ENCODE assay signal across 8 cellular contexts in the genomic region with DNA sequence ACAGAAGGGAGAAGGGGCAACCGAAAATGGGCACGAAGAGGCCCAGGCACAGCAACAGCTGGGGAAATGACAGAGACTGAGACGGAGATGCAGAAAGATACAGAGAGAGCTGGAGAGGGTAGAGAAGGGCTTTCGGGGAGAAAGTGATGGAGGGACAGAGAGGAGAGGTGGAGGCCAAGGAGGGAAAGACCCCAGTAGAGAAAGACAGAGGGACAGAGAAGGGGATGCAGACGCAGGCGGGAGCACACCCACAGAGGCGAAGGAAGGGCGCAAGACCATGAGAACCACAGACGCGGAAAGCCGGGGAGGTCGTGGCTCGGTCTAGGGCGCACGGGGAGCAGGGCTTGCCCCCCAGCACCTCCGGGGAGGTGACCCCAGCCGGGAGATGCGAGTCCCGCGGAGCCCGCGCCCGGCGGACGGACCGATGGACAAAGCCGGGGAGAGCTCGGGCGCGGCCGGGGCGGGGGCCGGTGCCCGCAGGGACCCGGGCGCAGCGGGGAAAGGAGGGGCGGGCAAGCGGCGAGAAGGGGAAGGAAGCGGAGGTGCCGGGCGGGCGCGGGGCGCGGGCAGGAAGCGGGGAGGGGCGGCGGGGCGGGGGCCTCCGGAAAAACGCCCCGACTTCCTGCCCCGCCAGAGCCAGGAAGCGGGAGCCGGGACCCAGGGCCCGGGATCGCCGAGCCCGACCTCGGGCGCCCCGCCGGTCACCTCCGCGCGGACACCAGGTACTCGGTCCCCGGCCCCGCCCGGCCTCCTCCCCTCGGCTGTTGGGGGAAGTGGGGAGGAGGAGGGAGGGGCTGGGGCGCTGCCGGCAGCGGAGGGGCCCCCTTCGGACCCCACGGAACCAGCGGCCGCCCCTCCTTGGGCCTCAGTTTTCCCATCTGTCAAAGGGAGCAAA. TPM values are rescaled to one million over a fixed set of nuclear protein-coding genes. Genes with fewer than 3 reads are reported as not detected.
A peak's percentile ranks its signal among the peaks of the same experiment; 100 is the strongest.
DNase-seq lines count a peak whose midpoint lies in the region; ATAC-seq, FAIRE-seq and TF ChIP-seq lines count a peak whose summit lies in the region.

A gene with protein sequence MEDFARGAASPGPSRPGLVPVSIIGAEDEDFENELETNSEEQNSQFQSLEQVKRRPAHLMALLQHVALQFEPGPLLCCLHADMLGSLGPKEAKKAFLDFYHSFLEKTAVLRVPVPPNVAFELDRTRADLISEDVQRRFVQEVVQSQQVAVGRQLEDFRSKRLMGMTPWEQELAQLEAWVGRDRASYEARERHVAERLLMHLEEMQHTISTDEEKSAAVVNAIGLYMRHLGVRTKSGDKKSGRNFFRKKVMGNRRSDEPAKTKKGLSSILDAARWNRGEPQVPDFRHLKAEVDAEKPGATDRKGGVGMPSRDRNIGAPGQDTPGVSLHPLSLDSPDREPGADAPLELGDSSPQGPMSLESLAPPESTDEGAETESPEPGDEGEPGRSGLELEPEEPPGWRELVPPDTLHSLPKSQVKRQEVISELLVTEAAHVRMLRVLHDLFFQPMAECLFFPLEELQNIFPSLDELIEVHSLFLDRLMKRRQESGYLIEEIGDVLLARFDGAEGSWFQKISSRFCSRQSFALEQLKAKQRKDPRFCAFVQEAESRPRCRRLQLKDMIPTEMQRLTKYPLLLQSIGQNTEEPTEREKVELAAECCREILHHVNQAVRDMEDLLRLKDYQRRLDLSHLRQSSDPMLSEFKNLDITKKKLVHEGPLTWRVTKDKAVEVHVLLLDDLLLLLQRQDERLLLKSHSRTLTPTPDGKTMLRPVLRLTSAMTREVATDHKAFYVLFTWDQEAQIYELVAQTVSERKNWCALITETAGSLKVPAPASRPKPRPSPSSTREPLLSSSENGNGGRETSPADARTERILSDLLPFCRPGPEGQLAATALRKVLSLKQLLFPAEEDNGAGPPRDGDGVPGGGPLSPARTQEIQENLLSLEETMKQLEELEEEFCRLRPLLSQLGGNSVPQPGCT (plus strand): TSS at position 617 of the 895 bp plus-strand sequence. CDS start 4,899 bp downstream, outside the sequence.

- H3K4me1 ChIP-seq in adrenal gland (replicated peaks in 1 of 2) (peaks cover 0 to 13% of the 10 kb centered on the region in 2 donors), right cardiac atrium (ENCODE audit: control insufficient read depth, insufficient read depth, low read length) (no peaks in the 10 kb centered on the region)

- H3K9me3 ChIP-seq in adrenal gland (replicated peaks in 1 of 3) (no peaks in the 10 kb centered on the region), right cardiac atrium (ENCODE audit: control insufficient read depth, low read length) (no peaks in the 10 kb centered on the region)

- peak within 1 kb of the TSS; percentile 90 for H3K4me3 ChIP-seq in AG09309 (ENCODE audit: control insufficient read depth, low read depth, low read length)
- peak within 1 kb of the TSS; percentile 2 to 95 (median 66) for H3K4me3 ChIP-seq in adrenal gland
- H3K4me3 ChIP-seq in right cardiac atrium (ENCODE audit: low read length), result peak within 1 kb of the TSS; percentile 85

- ATAC-seq in right cardiac atrium (peak; percentile 34 to 61), sciatic nerve (peak; percentile 1), GM19463 (IDR thresholded peaks at IDR 0.05; ENCODE audit: unreplicated experiment) (no peak), HG03045 (IDR thresholded peaks at IDR 0.05; ENCODE audit: unreplicated experiment) (no peak)

- H3K27me3 ChIP-seq in adrenal gland (no peaks in the 10 kb centered on the region), right cardiac atrium (ENCODE audit: control insufficient read depth, insufficient read depth) (no peaks in the 10 kb centered on the region)

- H3K27ac ChIP-seq in adrenal gland (peak within 1 kb of the TSS in 4 of 5 donors; percentile 67 to 90 (median 76)), right cardiac atrium (ENCODE audit: low read length) (peak within 1 kb of the TSS; percentile 55)

- H3K36me3 ChIP-seq in adrenal gland (replicated peaks in 1 of 2), result no peaks in the 10 kb centered on the region

- intact Hi-C loops in adrenal gland (cut with DNase I) (loop anchor here in 1 of 2 donors (10.0 kb wide), 1 partner anchor 52 kb away; no protein-coding TSS in a partner anchor), right cardiac atrium (cut with DNase I) (loop anchor here in 1 of 4 donors (10.0 kb wide), 1 partner anchor 52 kb away; no protein-coding TSS in a partner anchor), sciatic nerve (cut with DNase I) (loop anchor here (1.0 kb wide), 1 partner anchor 21 kb away; no protein-coding TSS in a partner anchor)

- TF ChIP-seq CTCF in AG09309 (IDR thresholded peaks at IDR 0.05; ENCODE audit: control insufficient read depth, insufficient read depth, low read depth, low read length, missing control alignments) (no peak), adrenal gland (IDR thresholded peaks at IDR 0.05) (no peak)

- no peak for FAIRE-seq in H54 (lab: Jason Lieb, UNC)

- in situ Hi-C loops in SK-MEL-5 (cut with HindIII; ENCODE audit: low pct_unique_long_range_greater_than_20kb, low sequenced_read_pairs), result no loop called here

- 3 to 5% (median 4%) methylated on average over 26 to 74 of the region's 80 CpGs for WGBS in adrenal gland, 4 donors
- WGBS in right cardiac atrium, result 1% methylated on average over 79 of the region's 80 CpGs

- no peak for DNase-seq in AG09309 (ENCODE audit: low read depth)
- peak; percentile 65 for DNase-seq in H54 (ENCODE audit: insufficient read length, low spot score)
- no peak for DNase-seq in SK-MEL-5 (ENCODE audit: low read depth, low spot score)
- peak in 4 of 7 donors; percentile 38 to 48 (median 45) for DNase-seq in adrenal gland
- DNase-seq in right cardiac atrium, result peak; percentile 78 to 91 (median 90)
- DNase-seq in sciatic nerve (ENCODE audit: low spot score), result peak; percentile 78

- TF ChIP-seq POLR2A in H54 (IDR thresholded peaks at IDR 0.05; ENCODE audit: low read depth, low read length) (no peak; the same call in 1 of the 2 replicates), adrenal gland (IDR thresholded peaks at IDR 0.05) (peak in 1 of 2 donors; percentile 26)

RNA-seq across cellular contexts. Expression of the gene that starts here (rescaled TPM):
- total RNA-seq in SK-MEL-5 (2014; rRNA removed; shearing (Covaris generic)), result 18.9 and 24.9 TPM in 2 replicates
- polyA plus RNA-seq in SK-MEL-5 (2015; cell fraction: cytosol; rRNA removed), result 70.5 and 72.5 TPM in 2 replicates
- 120 and 129 TPM in 2 replicates for polyA plus RNA-seq in SK-MEL-5 (2015; cell fraction: nucleus; rRNA removed)
- total RNA-seq in adrenal gland, result 10 to 100 TPM; 27.9 to 86.9 (median 54.1) TPM
- polyA plus RNA-seq in adrenal gland, result 100 to 1,000 TPM in 2 of 3 donors, 1 to 10 TPM in 1; 7.3 to 443 (median 196) TPM
- total RNA-seq in right cardiac atrium, result 10 to 100 TPM; 39.7 to 43.9 (median 40.8) TPM
- 42.8 TPM for polyA plus RNA-seq in right cardiac atrium
- 137 TPM for total RNA-seq in sciatic nerve

Comparison
In these comparisons a context has a peak if more than half of its experiments do, and no peak if none do; other contexts are left out.
1. DNase-seq: peak in H54 (single experiment), adrenal gland (4 of 7), right cardiac atrium (3 of 3) and sciatic nerve (single experiment); none in AG09309 (single experiment) and SK-MEL-5 (single experiment).
2. ATAC-seq: peak in right cardiac atrium (2 of 2) and sciatic nerve (single experiment); none in GM19463 (single experiment) and HG03045 (single experiment).
3. Peak in every context shown above with its lines, with median percentiles within 50 percentile points of each other: H3K4me3 ChIP-seq.